Comparison of ENCODE assay signal across 16 cellular contexts in the genomic region with DNA sequence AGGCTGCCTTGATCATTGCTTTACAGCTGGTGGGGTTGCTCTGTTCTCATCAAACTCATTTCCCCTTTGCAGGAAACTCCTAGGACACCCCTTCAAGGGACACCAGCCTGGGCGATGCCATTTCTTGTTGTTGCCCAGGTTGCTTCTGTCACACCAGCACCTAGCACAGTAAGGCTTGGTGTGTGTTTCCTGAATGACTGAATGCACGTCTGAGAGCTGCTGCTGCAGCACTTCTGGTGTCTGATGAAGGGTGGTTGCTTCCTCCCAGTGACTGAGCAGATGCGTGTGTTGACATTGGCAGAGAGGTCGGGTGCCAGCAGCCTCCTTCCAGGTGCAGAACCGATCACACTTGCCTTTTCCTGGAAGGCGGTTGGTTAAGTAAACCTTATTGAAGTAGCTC.
DNase-seq lines count a peak whose midpoint lies in the region; ATAC-seq and TF ChIP-seq lines count a peak whose summit lies in the region.
"Had no signal": no experiment of that assay in that cellular context is flagged by ENCODE, and none has a peak within 500 bp of the region (broad histone marks: within the 10 kb centered on the region; RNA-seq: fewer than 3 reads in every experiment).

No MANE protein-coding gene starts in this region.

- DNase-seq in COLO668 (lab: John Stamatoyannopoulos, UW; ENCODE audit: unreplicated experiment) (peak; percentile 94), NCI-H1105 (lab: John Stamatoyannopoulos, UW) (peak; percentile 88), NCI-H510A (lab: John Stamatoyannopoulos, UW) (peak; percentile 95), epithelial cell of prostate (ENCODE audit: low read depth, low spot score) (peak; percentile 34), omental fat pad (ENCODE audit: low spot score) (no peak), NCI-H82 (lab: John Stamatoyannopoulos, UW) (no peak)
- DNase-seq: ACHN; activated CD4-positive, alpha-beta memory T cell treated with anti-CD3 and anti-CD28 coated beads for 36 hours; activated effector memory CD4-positive, alpha-beta T cell treated with anti-CD3 and anti-CD28 coated beads, Interleukin-2, amount 50 U/mL, for 16 hours; Caco-2; mesenchymal stem cell; NCI-H226; testis had no signal

- no peak overlapping the region for H3K27ac ChIP-seq in epithelial cell of prostate
- H3K27ac ChIP-seq: parathyroid adenoma, testis had no signal

- ATAC-seq in omental fat pad (ENCODE audit: low FRiP score): no peak
- ATAC-seq in HG03432 (IDR thresholded peaks at IDR 0.05; ENCODE audit: unreplicated experiment): no peak
- ATAC-seq in HG02852 (IDR thresholded peaks at IDR 0.05; ENCODE audit: unreplicated experiment): no peak

- no peak for TF ChIP-seq CTCF in omental fat pad (IDR thresholded peaks at IDR 0.05)

Comparison
In these comparisons a context has a peak if more than half of its experiments do, and no peak if none do; other contexts are left out.
1. DNase-seq: peak in COLO668 (single experiment), NCI-H1105 (single experiment), NCI-H510A (single experiment) and epithelial cell of prostate (single experiment); none in omental fat pad (single experiment) and NCI-H82 (single experiment).